Comparison of ENCODE assay signal across 28 cellular contexts in the genomic region with DNA sequence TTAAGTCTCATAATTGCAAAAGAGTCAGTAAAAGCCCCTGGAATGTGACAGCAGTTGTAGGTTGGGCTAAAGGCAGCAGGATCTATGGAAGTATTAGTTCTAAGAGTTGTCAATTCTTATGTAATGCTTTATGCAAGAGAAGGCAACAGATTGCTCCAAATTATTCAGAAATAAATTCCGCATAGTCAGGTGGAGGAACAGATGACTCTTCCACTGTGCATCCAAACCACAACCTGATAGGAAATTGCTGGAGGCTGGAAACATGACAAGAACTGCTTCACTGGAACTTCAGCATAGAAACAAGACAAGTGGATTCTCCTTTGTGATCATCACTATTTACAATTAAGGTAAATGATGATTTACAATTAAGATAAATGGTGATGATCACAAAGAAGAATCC.
DNase-seq lines count a peak whose midpoint lies in the region; ATAC-seq and TF ChIP-seq lines count a peak whose summit lies in the region.
"Had no signal": no experiment of that assay in that cellular context is flagged by ENCODE, and none has a peak within 500 bp of the region (broad histone marks: within the 10 kb centered on the region; RNA-seq: fewer than 3 reads in every experiment).

No MANE protein-coding gene starts in this region.

- no TSS peak for BruUV-seq in mammary epithelial cell (replicated peaks; lab: Mats Ljungman, UMichigan)

- 0% methylated on average over 1 of the region's 1 CpG for WGBS in mammary epithelial cell (ENCODE audit: low coverage, missing lambda C conversion rate)

- H3K4me1 ChIP-seq in mammary epithelial cell (ENCODE audit: insufficient read depth, low read length), result peaks cover 10% of the 10 kb centered on the region
- no peaks in the 10 kb centered on the region for H3K4me1 ChIP-seq in breast epithelium
- H3K4me1 ChIP-seq: right atrium auricular region, spleen, uterus had no signal

- in situ Hi-C loops in mammary epithelial cell (cut with MboI; ENCODE audit: low sequenced_read_pairs in 2 of 2), result no loop called here

- no peak overlapping the region for H3K9ac ChIP-seq in mammary epithelial cell (ENCODE audit: insufficient read depth, low read length)

- TF ChIP-seq CTCF in mammary epithelial cell (conservative IDR thresholded peaks at IDR 0.05 in 1 of 2, IDR thresholded peaks at IDR 0.05 in 1 of 2; ENCODE audit: extremely low read depth in 1 of 2, insufficient read depth in 1 of 2, low read depth in 1 of 2, low read length in 2 of 2) (no peak), breast epithelium (IDR thresholded peaks at IDR 0.05) (no peak), fibroblast of pulmonary artery (IDR thresholded peaks at IDR 0.05; ENCODE audit: low read length, missing control alignments) (no peak), endothelial cell (IDR thresholded peaks at IDR 0.05; ENCODE audit: unreplicated experiment) (no peak)

- H3K27me3 ChIP-seq in mammary epithelial cell (ENCODE audit: insufficient read depth, low read length) (no peaks in the 10 kb centered on the region), breast epithelium (no peaks in the 10 kb centered on the region)
- H3K27me3 ChIP-seq: ovary, right atrium auricular region, spleen, uterus had no signal

- H3K4me3 ChIP-seq in mammary epithelial cell (replicated peaks in 1 of 3; ENCODE audit: insufficient read depth in 1 of 3, low read depth in 2 of 3, low read length in 3 of 3) (no peak overlapping the region), breast epithelium (no peak overlapping the region), fibroblast of pulmonary artery (replicated peaks; ENCODE audit: low read depth, low read length) (no peak overlapping the region)
- H3K4me3 ChIP-seq: ovary, right atrium auricular region, spleen, uterus had no signal

- CTCF ChIA-PET in mammary epithelial cell (lab: Charles Lee; ENCODE audit: low non-redundant PET), result no interaction called here

- H3K9me3 Mint-ChIP-seq in endothelial cell (ENCODE audit: unreplicated experiment), result no peaks in the 10 kb centered on the region

- no peaks in the 10 kb centered on the region for H4K20me1 ChIP-seq in mammary epithelial cell (ENCODE audit: insufficient read depth, low read length)

- no peak overlapping the region for H3K4me3 Mint-ChIP-seq in endothelial cell (ENCODE audit: unreplicated experiment)
- H3K4me3 Mint-ChIP-seq: activated CD4-positive, alpha-beta T cell treated with anti-CD3 and anti-CD28 coated beads, Interleukin-2, amount 10 ng/mL, durations not matched to agents 7 days and 5 days; activated CD8-positive, alpha-beta memory T cell treated with anti-CD3 and anti-CD28 coated beads, Interleukin-2, amount 10 ng/mL, durations not matched to agents 7 days and 5 days; naive B cell; stimulated activated memory B cell treated with anti-CD40 and anti-IgM and Interleukin-4, amounts not matched to agents 10 μg/mL and 1 μg/mL and 100 μg/mL, for 72 hours had no signal

- dilution Hi-C loops in mammary epithelial cell (cut with HindIII; ENCODE audit: low sequenced_read_pairs), result no loop called here

- H2AFZ ChIP-seq in mammary epithelial cell (ENCODE audit: low read depth, low read length), result no peak overlapping the region

- peak; percentile 42; the same call in 1 of the 3 replicates for ATAC-seq in SK-N-SH treated with all-trans-retinoic acid at 6 μM for 48 hours
- no peak for ATAC-seq in GM18519 (IDR thresholded peaks at IDR 0.05; ENCODE audit: low FRiP score, unreplicated experiment)
- ATAC-seq: activated CD8-positive, alpha-beta memory T cell treated with anti-CD3 and anti-CD28 coated beads, Interleukin-2, amount 10 ng/mL, durations not matched to agents 7 days and 5 days; activated naive CD4-positive, alpha-beta T cell treated with anti-CD3 and anti-CD28 coated beads, Interleukin-2, amount 50 U/mL, for 72 hours; HCT116; left lobe of liver; stimulated activated memory B cell treated with anti-CD40 and anti-IgM and Interleukin-4, amounts not matched to agents 10 μg/mL and 1 μg/mL and 100 μg/mL, for 72 hours had no signal

- peaks cover 2% of the 10 kb centered on the region for H3K27me3 Mint-ChIP-seq in endothelial cell (ENCODE audit: unreplicated experiment)
- H3K27me3 Mint-ChIP-seq: activated CD4-positive, alpha-beta T cell treated with anti-CD3 and anti-CD28 coated beads, Interleukin-2, amount 10 ng/mL, durations not matched to agents 7 days and 5 days; activated CD8-positive, alpha-beta memory T cell treated with anti-CD3 and anti-CD28 coated beads, Interleukin-2, amount 10 ng/mL, durations not matched to agents 7 days and 5 days; naive B cell; stimulated activated memory B cell treated with anti-CD40 and anti-IgM and Interleukin-4, amounts not matched to agents 10 μg/mL and 1 μg/mL and 100 μg/mL, for 72 hours had no signal

- H3K36me3 ChIP-seq in mammary epithelial cell (ENCODE audit: insufficient read depth, low read length) (peaks cover 2% of the 10 kb centered on the region), breast epithelium (no peaks in the 10 kb centered on the region)
- H3K36me3 ChIP-seq: ovary, right atrium auricular region, spleen, uterus, WERI-Rb-1 had no signal

- H3K79me2 ChIP-seq in mammary epithelial cell (ENCODE audit: insufficient read depth, low read length), result no peaks in the 10 kb centered on the region

- H3K27ac ChIP-seq in mammary epithelial cell (ENCODE audit: insufficient read depth, low read depth, low read length) (no peak overlapping the region), breast epithelium (no peak overlapping the region)
- H3K27ac ChIP-seq: HL-60, ovary, right atrium auricular region, spleen, uterus, WERI-Rb-1 had no signal

- H3K9me3 ChIP-seq in mammary epithelial cell (replicated peaks; ENCODE audit: insufficient read depth, low read length) (peaks cover 6% of the 10 kb centered on the region), breast epithelium (peaks cover 0 to 10% of the 10 kb centered on the region in 2 donors)
- H3K9me3 ChIP-seq: ovary, right atrium auricular region, uterus had no signal

- H3K27ac Mint-ChIP-seq in endothelial cell (ENCODE audit: unreplicated experiment), result no peak overlapping the region
- H3K27ac Mint-ChIP-seq: activated CD4-positive, alpha-beta T cell treated with anti-CD3 and anti-CD28 coated beads, Interleukin-2, amount 10 ng/mL, durations not matched to agents 7 days and 5 days; activated CD8-positive, alpha-beta memory T cell treated with anti-CD3 and anti-CD28 coated beads, Interleukin-2, amount 10 ng/mL, durations not matched to agents 7 days and 5 days; activated naive CD4-positive, alpha-beta T cell treated with anti-CD3 and anti-CD28 coated beads, Interleukin-2, amount 50 U/mL, for 72 hours; naive B cell; stimulated activated memory B cell treated with anti-CD40 and anti-IgM and Interleukin-4, amounts not matched to agents 10 μg/mL and 1 μg/mL and 100 μg/mL, for 72 hours had no signal

- peak; percentile 66 for DNase-seq in mammary epithelial cell
- DNase-seq in breast epithelium (ENCODE audit: low spot score in 2 of 2), result no peak
- DNase-seq in fibroblast of pulmonary artery (ENCODE audit: low read depth), result peak; percentile 8
- no peak for DNase-seq in activated gamma-delta T cell (lab: John Stamatoyannopoulos, UW)
- DNase-seq in HPDE6-E6E7 (ENCODE audit: extremely low spot score), result no peak
- no peak for DNase-seq in endothelial cell (ENCODE audit: low spot score)
- DNase-seq: activated CD4-positive, alpha-beta T cell treated with anti-CD3 and anti-CD28 coated beads, Interleukin-2, amount 10 ng/mL, durations not matched to agents 7 days and 5 days; activated CD8-positive, alpha-beta memory T cell treated with anti-CD3 and anti-CD28 coated beads, Interleukin-2, amount 10 ng/mL, durations not matched to agents 7 days and 5 days; aorta; Calu3; foreskin melanocyte; naive B cell; NCI-H1092; NCI-H2081 treated with DMSO at 0.1 percent for 48 hours; ovary; RPMI8226; spleen; stimulated activated CD4-positive, alpha-beta T cell treated with anti-CD3 and anti-CD28 coated beads, Interleukin-2, amount 100 ng/mL, for 48 hours; uterus; WERI-Rb-1 had no signal

- peaks cover 11% of the 10 kb centered on the region for H3K36me3 Mint-ChIP-seq in endothelial cell (ENCODE audit: low read depth, unreplicated experiment)
- H3K36me3 Mint-ChIP-seq: stimulated activated memory B cell treated with anti-CD40 and anti-IgM and Interleukin-4, amounts not matched to agents 10 μg/mL and 1 μg/mL and 100 μg/mL, for 72 hours had no signal

- no peak for TF ChIP-seq POLR2A in breast epithelium (IDR thresholded peaks at IDR 0.05)

- H3K4me2 ChIP-seq in mammary epithelial cell (ENCODE audit: insufficient read depth, low read depth, low read length), result no peak overlapping the region

- intact Hi-C loops in mammary epithelial cell (cut with micrococcal nuclease), result loop anchor here (2.0 kb wide), 1 partner anchor 45 kb away; no protein-coding TSS in a partner anchor
- intact Hi-C loops in breast epithelium (cut with DNase I; ENCODE audit: low total_unique reads), result no loop called here

- H3K4me1 Mint-ChIP-seq in endothelial cell (ENCODE audit: unreplicated experiment), result no peaks in the 10 kb centered on the region
- H3K4me1 Mint-ChIP-seq: activated CD4-positive, alpha-beta T cell treated with anti-CD3 and anti-CD28 coated beads, Interleukin-2, amount 10 ng/mL, durations not matched to agents 7 days and 5 days; naive B cell; stimulated activated memory B cell treated with anti-CD40 and anti-IgM and Interleukin-4, amounts not matched to agents 10 μg/mL and 1 μg/mL and 100 μg/mL, for 72 hours had no signal

TF ChIP-seq in SK-N-SH treated with all-trans-retinoic acid at 6 μM for 48 hours, 23 proteins besides CTCF, POLR2A, EP300 and RAD21:
- TF ChIP-seq, protein P1, sequence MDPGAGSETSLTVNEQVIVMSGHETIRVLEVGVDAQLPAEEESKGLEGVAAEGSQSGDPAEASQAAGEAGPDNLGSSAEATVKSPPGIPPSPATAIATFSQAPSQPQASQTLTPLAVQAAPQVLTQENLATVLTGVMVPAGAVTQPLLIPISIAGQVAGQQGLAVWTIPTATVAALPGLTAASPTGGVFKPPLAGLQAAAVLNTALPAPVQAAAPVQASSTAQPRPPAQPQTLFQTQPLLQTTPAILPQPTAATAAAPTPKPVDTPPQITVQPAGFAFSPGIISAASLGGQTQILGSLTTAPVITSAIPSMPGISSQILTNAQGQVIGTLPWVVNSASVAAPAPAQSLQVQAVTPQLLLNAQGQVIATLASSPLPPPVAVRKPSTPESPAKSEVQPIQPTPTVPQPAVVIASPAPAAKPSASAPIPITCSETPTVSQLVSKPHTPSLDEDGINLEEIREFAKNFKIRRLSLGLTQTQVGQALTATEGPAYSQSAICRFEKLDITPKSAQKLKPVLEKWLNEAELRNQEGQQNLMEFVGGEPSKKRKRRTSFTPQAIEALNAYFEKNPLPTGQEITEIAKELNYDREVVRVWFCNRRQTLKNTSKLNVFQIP (CRISPR knock-in tag; IDR thresholded peaks at IDR 0.05; ENCODE audit: borderline replicate concordance, low read depth), result no peak
- no peak for TF ChIP-seq OSR1 (CRISPR knock-in tag; IDR thresholded peaks at IDR 0.05)
- TF ChIP-seq ZFP30 (CRISPR knock-in tag; IDR thresholded peaks at IDR 0.05), result no peak
- TF ChIP-seq ESRRG (CRISPR knock-in tag; IDR thresholded peaks at IDR 0.05), result no peak

Comparison
In these comparisons a context has a peak if more than half of its experiments do, and no peak if none do; other contexts are left out.
1. DNase-seq: peak in mammary epithelial cell (single experiment) and fibroblast of pulmonary artery (single experiment); none in breast epithelium (0 of 2), activated gamma-delta T cell (single experiment), HPDE6-E6E7 (single experiment) and endothelial cell (single experiment).